In the genomic region with DNA sequence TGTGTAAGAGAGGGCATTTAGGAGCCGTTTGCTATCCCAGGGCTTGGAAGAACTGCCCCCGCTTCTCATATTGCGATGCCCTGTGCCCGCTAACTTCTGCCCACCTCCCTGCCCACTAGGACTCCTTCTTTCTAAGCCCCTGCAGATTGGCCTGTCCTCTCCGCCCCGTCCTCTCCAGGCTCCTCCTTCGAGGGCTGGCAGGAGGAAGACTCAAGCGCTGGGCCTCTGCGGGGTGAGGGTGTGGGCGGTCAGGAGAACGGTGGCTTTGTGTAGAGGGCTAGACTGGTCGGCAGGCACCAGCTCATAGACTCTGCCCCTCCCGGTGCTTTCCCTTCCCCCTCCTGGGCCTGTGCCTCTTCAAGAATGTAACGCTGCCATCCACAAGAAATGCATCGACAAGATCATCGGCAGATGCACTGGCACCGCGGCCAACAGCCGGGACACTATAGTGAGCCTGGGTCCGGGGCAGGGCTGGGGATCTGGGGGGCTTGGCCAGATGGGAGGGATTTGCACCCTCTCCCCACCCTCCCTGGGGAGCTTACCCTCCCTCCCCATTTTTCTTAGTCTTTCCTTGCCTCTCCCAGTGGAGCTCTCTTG, we compare ENCODE assay signal across 19 cellular contexts. TPM values are rescaled to one million over a fixed set of nuclear protein-coding genes. Genes with fewer than 3 reads are reported as not detected.
DNase-seq lines count a peak whose midpoint lies in the region; ATAC-seq and TF ChIP-seq lines count a peak whose summit lies in the region.
"Had no signal": no experiment of that assay in that cellular context is flagged by ENCODE, and none has a peak within 500 bp of the region (broad histone marks: within the 10 kb centered on the region; RNA-seq: fewer than 3 reads in every experiment).

No MANE protein-coding gene starts in this region.

- peaks cover 2% of the 10 kb centered on the region for H3K79me1 ChIP-seq in neuronal stem cell (ENCODE audit: low read depth, low read length)

- no peak overlapping the region for H3K23ac ChIP-seq in neuronal stem cell (ENCODE audit: low read depth, low read length, poor library complexity)

- H3K79me2 ChIP-seq in GM23338 (replicated peaks; ENCODE audit: insufficient read depth), result no peaks in the 10 kb centered on the region

- peaks cover 5% of the 10 kb centered on the region for H3K27me3 Mint-ChIP-seq in GM23338 (ENCODE audit: insufficient read depth, low read depth, poor library complexity)
- H3K27me3 Mint-ChIP-seq in activated naive CD8-positive, alpha-beta T cell treated with anti-CD3 and anti-CD28 coated beads for 36 hours, result no peaks in the 10 kb centered on the region
- H3K27me3 Mint-ChIP-seq: CD4-positive, alpha-beta T cell had no signal

- TF ChIP-seq POLR2A in gastrocnemius medialis (IDR thresholded peaks at IDR 0.05), result no peak

- no peak for DNase-seq in GM23338 (ENCODE audit: low spot score)
- peak; percentile 34 for DNase-seq in RWPE2 (ENCODE audit: low spot score)
- no peak for DNase-seq in neuronal stem cell (ENCODE audit: low spot score)
- no peak for DNase-seq in NAMALWA (ENCODE audit: low spot score)
- no peak for DNase-seq in gastrocnemius medialis
- no peak for DNase-seq in H4 (ENCODE audit: low spot score)
- DNase-seq in activated naive CD8-positive, alpha-beta T cell treated with anti-CD3 and anti-CD28 coated beads for 36 hours, result no peak
- DNase-seq: ACHN; BE2C; C1 segment of cervical spinal cord; Calu3; CD4-positive, alpha-beta T cell; DND-41; EL; GM23248; H7; IMR-90; KBM-7 had no signal

- H2BK12ac ChIP-seq in neuronal stem cell (ENCODE audit: low read length), result no peak overlapping the region

- peak overlapping the region; percentile 72 for H3K9ac ChIP-seq in neuronal stem cell (ENCODE audit: low read depth, low read length, poor library complexity)
- H3K9ac ChIP-seq: GM23248 had no signal

- no peaks in the 10 kb centered on the region for H4K20me1 ChIP-seq in GM23338 (replicated peaks; ENCODE audit: insufficient read depth)

- H2BK15ac ChIP-seq in neuronal stem cell (ENCODE audit: low read length), result no peak overlapping the region

- no peak overlapping the region for H3K27ac ChIP-seq in GM23338 (ENCODE audit: low read depth)
- no peak overlapping the region for H3K27ac ChIP-seq in RWPE2 (ENCODE audit: poor library complexity, severe bottlenecking)
- H3K27ac ChIP-seq in neuronal stem cell (replicated peaks; ENCODE audit: low read length), result no peak overlapping the region
- H3K27ac ChIP-seq in gastrocnemius medialis, result no peak overlapping the region
- H3K27ac ChIP-seq: GM23248 had no signal

- H3K4me1 ChIP-seq in GM23338 (ENCODE audit: insufficient read depth), result no peaks in the 10 kb centered on the region
- H3K4me1 ChIP-seq in RWPE2 (ENCODE audit: insufficient read depth, poor library complexity, severe bottlenecking), result no peaks in the 10 kb centered on the region
- peaks cover 3 to 8% of the 10 kb centered on the region in 2 donors for H3K4me1 ChIP-seq in neuronal stem cell (ENCODE audit: control insufficient read depth in 2 of 2, insufficient read depth in 1 of 2, low read depth in 1 of 2, low read length in 2 of 2)
- H3K4me1 ChIP-seq in gastrocnemius medialis, result no peaks in the 10 kb centered on the region
- H3K4me1 ChIP-seq: BE2C had no signal

- in situ Hi-C loops in gastrocnemius medialis (cut with MboI; ENCODE audit: low sequenced_read_pairs in 4 of 4), result no loop called here

- H3K9me3 ChIP-seq in RWPE2 (ENCODE audit: severe bottlenecking), result no peaks in the 10 kb centered on the region
- peaks cover 0 to 2% of the 10 kb centered on the region in 2 donors for H3K9me3 ChIP-seq in neuronal stem cell (replicated peaks in 1 of 2; ENCODE audit: control insufficient read depth in 2 of 2, insufficient read depth in 1 of 2, low read depth in 1 of 2, low read length in 2 of 2)
- no peaks in the 10 kb centered on the region for H3K9me3 ChIP-seq in gastrocnemius medialis
- H3K9me3 ChIP-seq: BE2C had no signal

- no peaks in the 10 kb centered on the region for H3K9me3 Mint-ChIP-seq in GM23338
- no peaks in the 10 kb centered on the region for H3K9me3 Mint-ChIP-seq in activated naive CD8-positive, alpha-beta T cell treated with anti-CD3 and anti-CD28 coated beads for 36 hours
- H3K9me3 Mint-ChIP-seq: CD4-positive, alpha-beta T cell had no signal

- H3K18ac ChIP-seq in neuronal stem cell (ENCODE audit: low read length), result peak overlapping the region; percentile 78

- no peak overlapping the region; the same call in 1 of the 2 replicates for H3K27ac Mint-ChIP-seq in GM23338
- H3K27ac Mint-ChIP-seq in activated naive CD8-positive, alpha-beta T cell treated with anti-CD3 and anti-CD28 coated beads for 36 hours, result no peak overlapping the region
- H3K27ac Mint-ChIP-seq: CD4-positive, alpha-beta T cell had no signal

- no peaks in the 10 kb centered on the region for H3K27me3 ChIP-seq in GM23338 (ENCODE audit: insufficient read depth)
- H3K27me3 ChIP-seq in RWPE2 (ENCODE audit: insufficient read depth, poor library complexity, severe bottlenecking), result no peaks in the 10 kb centered on the region
- peaks cover 0 to 6% (median 0%) of the 10 kb centered on the region in 3 experiments for H3K27me3 ChIP-seq in neuronal stem cell (ENCODE audit: control insufficient read depth in 3 of 3, insufficient read depth in 3 of 3, low read depth in 1 of 3, low read length in 3 of 3)
- H3K27me3 ChIP-seq in gastrocnemius medialis, result no peaks in the 10 kb centered on the region
- H3K27me3 ChIP-seq: BE2C had no signal

- ATAC-seq in GM23338, result peak; percentile 31
- no peak for ATAC-seq in RWPE2 (ENCODE audit: low read depth)
- ATAC-seq in gastrocnemius medialis, result no peak
- ATAC-seq: HCT116 had no signal

- intact Hi-C loops in gastrocnemius medialis (cut with DNase I; ENCODE audit: low total_unique reads), result no loop called here

- no peak overlapping the region for H4K8ac ChIP-seq in neuronal stem cell (ENCODE audit: low read depth, low read length)

- H3K4me2 ChIP-seq in GM23338 (no peak overlapping the region), neuronal stem cell (ENCODE audit: insufficient read depth, low read length, poor library complexity, severe bottlenecking) (no peak overlapping the region)

- H4K91ac ChIP-seq in neuronal stem cell (ENCODE audit: low read depth, low read length, poor library complexity), result peak overlapping the region; percentile 64

- H2AK5ac ChIP-seq in neuronal stem cell (ENCODE audit: low read depth, low read length), result no peak overlapping the region

- H2BK120ac ChIP-seq in neuronal stem cell (ENCODE audit: low read depth, low read length), result no peak overlapping the region

- TF ChIP-seq CTCF in GM23338 (conservative IDR thresholded peaks at IDR 0.05; ENCODE audit: low read depth in 2 of 2) (no peak), RWPE2 (IDR thresholded peaks at IDR 0.05; ENCODE audit: poor library complexity, severe bottlenecking) (no peak), gastrocnemius medialis (IDR thresholded peaks at IDR 0.05 in 4 of 5, conservative IDR thresholded peaks at IDR 0.05 in 1 of 5) (no peak)

- H3K4me3 Mint-ChIP-seq in GM23338, result no peak overlapping the region
- H3K4me3 Mint-ChIP-seq in activated naive CD8-positive, alpha-beta T cell treated with anti-CD3 and anti-CD28 coated beads for 36 hours, result no peak overlapping the region
- H3K4me3 Mint-ChIP-seq: CD4-positive, alpha-beta T cell had no signal

- peak overlapping the region; percentile 29 for H2BK5ac ChIP-seq in neuronal stem cell (ENCODE audit: low read length)

- H2AFZ ChIP-seq in GM23338 (no peak overlapping the region), neuronal stem cell (ENCODE audit: low read length) (peak overlapping the region; percentile 72)
- H2AFZ ChIP-seq: GM23248 had no signal

- no peaks in the 10 kb centered on the region; the same call in 2 of the 3 replicates for H3K36me3 Mint-ChIP-seq in GM23338 (ENCODE audit: low read depth)
- H3K36me3 Mint-ChIP-seq in activated naive CD8-positive, alpha-beta T cell treated with anti-CD3 and anti-CD28 coated beads for 36 hours, result peaks cover 9% of the 10 kb centered on the region

- H3K9me2 ChIP-seq in GM23338 (ENCODE audit: insufficient read depth), result no peaks in the 10 kb centered on the region

- no peaks in the 10 kb centered on the region for H3F3A ChIP-seq in GM23338 (replicated peaks; ENCODE audit: low read depth)

- H3K14ac ChIP-seq in neuronal stem cell (ENCODE audit: low read length), result no peak overlapping the region

- H3K36me3 ChIP-seq in GM23338 (ENCODE audit: insufficient read depth) (no peaks in the 10 kb centered on the region), RWPE2 (ENCODE audit: low read depth) (peaks cover 36% of the 10 kb centered on the region), neuronal stem cell (replicated peaks in 1 of 2; ENCODE audit: control insufficient read depth in 2 of 2, insufficient read depth in 2 of 2, low read length in 2 of 2) (peaks cover 0 to 15% of the 10 kb centered on the region in 2 donors), gastrocnemius medialis (no peaks in the 10 kb centered on the region)
- H3K36me3 ChIP-seq: BE2C had no signal

- no CpG with 5 or more reads among the region's 20 CpGs for WGBS in neuronal stem cell (ENCODE audit: extremely low coverage in 2 of 2, insufficient read length in 2 of 2, insufficient replicate concordance in 1 of 2), 2 donors

- peaks cover 11% of the 10 kb centered on the region for H3K4me1 Mint-ChIP-seq in GM23338
- no peaks in the 10 kb centered on the region for H3K4me1 Mint-ChIP-seq in activated naive CD8-positive, alpha-beta T cell treated with anti-CD3 and anti-CD28 coated beads for 36 hours

- H3K4ac ChIP-seq in neuronal stem cell (ENCODE audit: low read length), result no peak overlapping the region

- H3K4me3 ChIP-seq in GM23338, result no peak overlapping the region
- no peak overlapping the region for H3K4me3 ChIP-seq in RWPE2 (ENCODE audit: severe bottlenecking)
- H3K4me3 ChIP-seq in neuronal stem cell (ENCODE audit: low read length in 2 of 2), result no peak overlapping the region
- no peak overlapping the region for H3K4me3 ChIP-seq in gastrocnemius medialis
- H3K4me3 ChIP-seq: GM23248 had no signal

TF ChIP-seq in GM23338, 12 proteins besides CTCF, POLR2A, EP300 and RAD21 (continues in another document):
- no peak for TF ChIP-seq EZH2phosphoT487 (IDR thresholded peaks at IDR 0.05; ENCODE audit: unreplicated experiment)
- TF ChIP-seq NANOG (IDR thresholded peaks at IDR 0.05; ENCODE audit: borderline replicate concordance), result no peak

RNA-seq across cellular contexts. Expression of gene PRKCD, which starts 21.8 kb away (rescaled TPM):
- total RNA-seq in GM23338 (2014; rRNA removed; shearing (Covaris generic)), result 10.2 and 11.8 TPM in 2 replicates
- 11.3 and 12.5 TPM in 2 replicates for polyA plus RNA-seq in GM23338 (2016; fragmentation: Nextera tagmentation; extraction: Ambion mirVana)
- 7.8 TPM for polyA plus RNA-seq in neuronal stem cell (2013, experiment 1 of 2)
- 7.9 TPM for polyA plus RNA-seq in neuronal stem cell (2013, experiment 2 of 2)
- 1 to 10 TPM; 2.1 to 5.9 (median 3.4) TPM for total RNA-seq in gastrocnemius medialis
- total RNA-seq in H4 (2014; rRNA removed; shearing (Covaris generic)), result 0.35 and 1.2 TPM in 2 replicates
- total RNA-seq in activated naive CD8-positive, alpha-beta T cell treated with anti-CD3 and anti-CD28 coated beads for 36 hours, result 10 to 100 TPM; 16.5 to 17.5 TPM

RNA-seq across cellular contexts. Expression of gene RFT1, which starts 52.6 kb away (rescaled TPM):
- total RNA-seq in GM23338 (2014; rRNA removed; shearing (Covaris generic)), result 13.3 and 15.3 TPM in 2 replicates
- polyA plus RNA-seq in GM23338 (2016; fragmentation: Nextera tagmentation; extraction: Ambion mirVana), result 11.0 and 11.3 TPM in 2 replicates
- polyA plus RNA-seq in neuronal stem cell (2013, experiment 1 of 2), result 9.3 TPM
- polyA plus RNA-seq in neuronal stem cell (2013, experiment 2 of 2), result 9.6 TPM
- total RNA-seq in gastrocnemius medialis, result 1 to 10 TPM; 2.5 to 5.7 (median 5.2) TPM
- total RNA-seq in H4 (2014; rRNA removed; shearing (Covaris generic)), result 6.2 and 16.5 TPM in 2 replicates
- 10 to 100 TPM; 49.3 to 50.7 TPM for total RNA-seq in activated naive CD8-positive, alpha-beta T cell treated with anti-CD3 and anti-CD28 coated beads for 36 hours
